In the genomic region with DNA sequence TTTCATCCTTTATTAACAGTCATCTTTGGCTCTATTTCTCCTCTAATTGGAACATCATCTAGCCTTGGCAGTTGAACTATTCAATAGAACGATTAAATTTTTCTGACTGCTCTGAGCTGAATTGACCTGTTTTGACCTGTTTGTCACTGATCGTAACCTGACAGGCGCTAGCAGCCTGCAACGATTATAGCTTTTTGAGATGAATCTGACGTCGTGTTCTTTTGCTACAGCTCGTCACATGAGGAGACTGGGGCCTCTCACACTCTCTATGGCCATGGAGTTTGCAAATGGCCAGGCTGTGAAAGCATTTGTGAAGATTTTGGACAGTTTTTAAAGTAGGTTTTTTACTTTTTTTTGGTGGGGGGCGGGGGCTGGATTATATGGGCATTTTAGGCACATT, we compare ENCODE assay signal across 2 cellular contexts.
TF ChIP-seq lines count a peak whose summit lies in the region.

No MANE protein-coding gene starts in this region.

TF ChIP-seq in IMR-90, 13 proteins besides CTCF, POLR2A, EP300 and RAD21:
- TF ChIP-seq CHD1 (IDR thresholded peaks at IDR 0.05; ENCODE audit: low read depth, low read length), result no peak
- TF ChIP-seq, protein P1, sequence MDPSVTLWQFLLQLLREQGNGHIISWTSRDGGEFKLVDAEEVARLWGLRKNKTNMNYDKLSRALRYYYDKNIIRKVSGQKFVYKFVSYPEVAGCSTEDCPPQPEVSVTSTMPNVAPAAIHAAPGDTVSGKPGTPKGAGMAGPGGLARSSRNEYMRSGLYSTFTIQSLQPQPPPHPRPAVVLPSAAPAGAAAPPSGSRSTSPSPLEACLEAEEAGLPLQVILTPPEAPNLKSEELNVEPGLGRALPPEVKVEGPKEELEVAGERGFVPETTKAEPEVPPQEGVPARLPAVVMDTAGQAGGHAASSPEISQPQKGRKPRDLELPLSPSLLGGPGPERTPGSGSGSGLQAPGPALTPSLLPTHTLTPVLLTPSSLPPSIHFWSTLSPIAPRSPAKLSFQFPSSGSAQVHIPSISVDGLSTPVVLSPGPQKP (IDR thresholded peaks at IDR 0.05; ENCODE audit: borderline replicate concordance, low read depth, low read length), result no peak
- no peak for TF ChIP-seq FOS (IDR thresholded peaks at IDR 0.05; ENCODE audit: low read depth, low read length)
- TF ChIP-seq RFX5 (IDR thresholded peaks at IDR 0.05; ENCODE audit: low read depth, low read length), result no peak
- no peak for TF ChIP-seq RCOR1 (IDR thresholded peaks at IDR 0.05; ENCODE audit: insufficient replicate concordance, low read length)
- TF ChIP-seq CEBPB (IDR thresholded peaks at IDR 0.05; ENCODE audit: low read depth, low read length), result no peak
- TF ChIP-seq MAFK (IDR thresholded peaks at IDR 0.05; ENCODE audit: low read depth, low read length), result no peak
- TF ChIP-seq, protein P2, sequence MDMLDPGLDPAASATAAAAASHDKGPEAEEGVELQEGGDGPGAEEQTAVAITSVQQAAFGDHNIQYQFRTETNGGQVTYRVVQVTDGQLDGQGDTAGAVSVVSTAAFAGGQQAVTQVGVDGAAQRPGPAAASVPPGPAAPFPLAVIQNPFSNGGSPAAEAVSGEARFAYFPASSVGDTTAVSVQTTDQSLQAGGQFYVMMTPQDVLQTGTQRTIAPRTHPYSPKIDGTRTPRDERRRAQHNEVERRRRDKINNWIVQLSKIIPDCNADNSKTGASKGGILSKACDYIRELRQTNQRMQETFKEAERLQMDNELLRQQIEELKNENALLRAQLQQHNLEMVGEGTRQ (IDR thresholded peaks at IDR 0.05; ENCODE audit: low read depth, low read length), result no peak
- no peak for TF ChIP-seq SMC3 (IDR thresholded peaks at IDR 0.05; ENCODE audit: low read depth, low read length)
- TF ChIP-seq MXI1 (IDR thresholded peaks at IDR 0.05; ENCODE audit: borderline replicate concordance, low read depth, low read length), result no peak
- TF ChIP-seq NFE2L2 (IDR thresholded peaks at IDR 0.05; ENCODE audit: low read depth, low read length), result no peak
- TF ChIP-seq MAZ (IDR thresholded peaks at IDR 0.05; ENCODE audit: borderline replicate concordance, low read depth, low read length), result no peak
- TF ChIP-seq BHLHE40 (IDR thresholded peaks at IDR 0.05; ENCODE audit: low read depth, low read length), result no peak

TF ChIP-seq in endothelial cell of umbilical vein, 7 proteins besides CTCF, POLR2A, EP300 and RAD21:
- TF ChIP-seq JUN (IDR thresholded peaks at IDR 0.05; ENCODE audit: borderline replicate concordance, insufficient read depth, insufficient read length, low read depth), result no peak
- no peak for TF ChIP-seq FOS (IDR thresholded peaks at IDR 0.05; ENCODE audit: borderline replicate concordance, insufficient read depth, low read length)
- TF ChIP-seq, protein P3, sequence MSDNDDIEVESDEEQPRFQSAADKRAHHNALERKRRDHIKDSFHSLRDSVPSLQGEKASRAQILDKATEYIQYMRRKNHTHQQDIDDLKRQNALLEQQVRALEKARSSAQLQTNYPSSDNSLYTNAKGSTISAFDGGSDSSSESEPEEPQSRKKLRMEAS (IDR thresholded peaks at IDR 0.05; ENCODE audit: insufficient read depth, insufficient read length), result no peak
- no peak for TF ChIP-seq GATA2 (IDR thresholded peaks at IDR 0.05; ENCODE audit: insufficient read depth, insufficient read length, low read depth, low read length)
- no peak for TF ChIP-seq EZH2 (IDR thresholded peaks at IDR 0.05; ENCODE audit: borderline replicate concordance, low read depth, low read length, severe bottlenecking)
- no peak for TF ChIP-seq MYC (IDR thresholded peaks at IDR 0.05; ENCODE audit: low read depth, low read length)
- no peak for TF ChIP-seq POLR2AphosphoS5 (IDR thresholded peaks at IDR 0.05; ENCODE audit: insufficient read depth, low read depth, low read length)
